In the genomic region with DNA sequence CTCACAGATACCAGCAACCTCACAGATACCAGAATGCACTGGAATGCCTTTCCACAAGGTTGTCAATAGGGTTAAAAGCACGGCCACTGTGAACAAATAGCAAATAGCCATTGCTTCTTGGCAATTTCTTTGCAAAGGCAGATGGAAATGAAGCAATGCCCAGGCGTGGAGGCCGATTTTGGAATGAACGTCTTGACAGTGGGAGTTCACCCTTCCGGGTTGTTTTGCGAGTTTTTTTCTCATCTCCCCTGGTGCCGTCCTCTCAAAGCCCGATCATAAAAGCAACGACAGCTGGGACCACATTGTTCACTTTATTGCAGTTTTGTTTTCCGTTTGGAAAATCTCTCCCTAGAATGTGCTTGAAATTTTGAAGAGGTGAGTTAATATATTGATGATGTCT, we compare ENCODE assay signal across 17 cellular contexts.
"Had no signal": no experiment of that assay in that cellular context is flagged by ENCODE, and none has a peak within 500 bp of the region (broad histone marks: within the 10 kb centered on the region; RNA-seq: fewer than 3 reads in every experiment).

No MANE protein-coding gene starts in this region.

- H3K27me3 ChIP-seq: brain microvascular endothelial cell had no signal

- H3K9me3 ChIP-seq: upper lobe of right lung had no signal

- H3K36me3 ChIP-seq: brain microvascular endothelial cell, upper lobe of right lung, WERI-Rb-1 had no signal

- H3K27ac ChIP-seq: brain microvascular endothelial cell, upper lobe of right lung, WERI-Rb-1 had no signal

- ATAC-seq: activated CD8-positive, alpha-beta T cell treated with anti-CD3 and anti-CD28 coated beads for 36 hours; right cardiac atrium; T-helper 17 cell; upper lobe of right lung had no signal

- DNase-seq: activated CD4-positive, alpha-beta T cell treated with anti-CD3 and anti-CD28 coated beads for 4 hours; activated CD8-positive, alpha-beta T cell treated with anti-CD3 and anti-CD28 coated beads for 36 hours; activated T-cell treated with anti-CD3 and anti-CD28 coated beads, Interleukin-2, amount 50 U/mL, for 48 hours; anterior cingulate cortex; brain microvascular endothelial cell; cerebellar nuclear complex; effector memory CD4-positive, alpha-beta T cell; foreskin melanocyte; kidney glomerular epithelial cell; small intestine; stimulated activated CD4-positive, alpha-beta T cell treated with anti-CD3 and anti-CD28 coated beads, Interleukin-4, amount 100 ng/mL, for 4 hours; stimulated activated CD8-positive, alpha-beta memory T cell treated with anti-CD3 and anti-CD28 coated beads, Interleukin-4, amount 100 ng/mL, for 48 hours; T-helper 17 cell; upper lobe of right lung; WERI-Rb-1 had no signal

- H3K4me3 ChIP-seq: lung, upper lobe of right lung had no signal
